Comparison of ENCODE assay signal across 13 cellular contexts in the genomic region with DNA sequence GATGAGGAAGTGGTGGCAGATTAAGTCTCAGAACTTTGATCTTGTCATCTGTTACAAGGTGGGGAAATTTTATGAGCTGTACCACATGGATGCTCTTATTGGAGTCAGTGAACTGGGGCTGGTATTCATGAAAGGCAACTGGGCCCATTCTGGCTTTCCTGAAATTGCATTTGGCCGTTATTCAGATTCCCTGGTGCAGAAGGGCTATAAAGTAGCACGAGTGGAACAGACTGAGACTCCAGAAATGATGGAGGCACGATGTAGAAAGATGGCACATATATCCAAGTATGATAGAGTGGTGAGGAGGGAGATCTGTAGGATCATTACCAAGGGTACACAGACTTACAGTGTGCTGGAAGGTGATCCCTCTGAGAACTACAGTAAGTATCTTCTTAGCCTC.
"Had no signal": no experiment of that assay in that cellular context is flagged by ENCODE, and none has a peak within 500 bp of the region (broad histone marks: within the 10 kb centered on the region; RNA-seq: fewer than 3 reads in every experiment).

No MANE protein-coding gene starts in this region.

- H3K4me3 Mint-ChIP-seq: activated CD4-positive, alpha-beta T cell treated with anti-CD3 and anti-CD28 coated beads, Interleukin-2, amount 10 ng/mL, durations not matched to agents 7 days and 5 days; activated naive CD8-positive, alpha-beta T cell; memory B cell; nephron; T-helper 17 cell had no signal

- H3K4me3 ChIP-seq: breast epithelium, heart left ventricle, SK-N-MC, transverse colon had no signal

- H3K27me3 ChIP-seq: breast epithelium, heart left ventricle, transverse colon had no signal

- H3K27ac Mint-ChIP-seq: activated CD4-positive, alpha-beta T cell treated with anti-CD3 and anti-CD28 coated beads, Interleukin-2, amount 10 ng/mL, durations not matched to agents 7 days and 5 days; activated naive CD8-positive, alpha-beta T cell; memory B cell; nephron; T-helper 17 cell had no signal

- H3K27me3 Mint-ChIP-seq: activated CD4-positive, alpha-beta T cell treated with anti-CD3 and anti-CD28 coated beads, Interleukin-2, amount 10 ng/mL, durations not matched to agents 7 days and 5 days; activated naive CD8-positive, alpha-beta T cell; memory B cell; T-helper 17 cell had no signal

- DNase-seq: activated CD4-positive, alpha-beta T cell treated with anti-CD3 and anti-CD28 coated beads, Interleukin-2, amount 10 ng/mL, durations not matched to agents 7 days and 5 days; activated CD4-positive, CD25-positive, alpha-beta regulatory T cell; activated effector memory CD4-positive, alpha-beta T cell treated with Interleukin-2 at 50 U/mL for 16 hours; aorta; heart left ventricle; islet precursor cell; T-helper 17 cell; transverse colon had no signal

- H3K27ac ChIP-seq: breast epithelium, SK-N-MC, transverse colon had no signal

- H3K9me3 ChIP-seq: transverse colon had no signal

- H3K4me1 Mint-ChIP-seq: memory B cell, nephron had no signal

- ATAC-seq: T-helper 17 cell had no signal
